In genomic region chr17:46173153-46173552, GRCh38 we compare ENCODE assay signal across 2 cellular contexts.
A peak's percentile ranks its signal among the peaks of the same experiment; 100 is the strongest.
TF ChIP-seq lines count a peak whose summit lies in the region.

No MANE protein-coding gene starts in this region.

TF ChIP-seq in GM12891, 5 proteins besides CTCF, POLR2A, EP300 and RAD21:
- TF ChIP-seq TAF1 (IDR thresholded peaks at IDR 0.05; ENCODE audit: low read depth, low read length) (no peak), POLR2AphosphoS5 (IDR thresholded peaks at IDR 0.05; ENCODE audit: low read depth, low read length) (no peak), SPI1 (IDR thresholded peaks at IDR 0.05; ENCODE audit: low read depth, low read length) (no peak), PAX5 (IDR thresholded peaks at IDR 0.05; ENCODE audit: insufficient read depth, low read length, severe bottlenecking) (no peak), POU2F2 (IDR thresholded peaks at IDR 0.05; ENCODE audit: low read depth, low read length) (no peak)
TF ChIP-seq in GM12891: peak in this region for 0.

TF ChIP-seq in GM12878, 131 proteins besides CTCF, POLR2A, EP300 and RAD21:
- TF ChIP-seq MEF2B (IDR thresholded peaks at IDR 0.05; ENCODE audit: partially characterized antibody, poor library complexity, severe bottlenecking) = no peak
- TF ChIP-seq, protein P1, sequence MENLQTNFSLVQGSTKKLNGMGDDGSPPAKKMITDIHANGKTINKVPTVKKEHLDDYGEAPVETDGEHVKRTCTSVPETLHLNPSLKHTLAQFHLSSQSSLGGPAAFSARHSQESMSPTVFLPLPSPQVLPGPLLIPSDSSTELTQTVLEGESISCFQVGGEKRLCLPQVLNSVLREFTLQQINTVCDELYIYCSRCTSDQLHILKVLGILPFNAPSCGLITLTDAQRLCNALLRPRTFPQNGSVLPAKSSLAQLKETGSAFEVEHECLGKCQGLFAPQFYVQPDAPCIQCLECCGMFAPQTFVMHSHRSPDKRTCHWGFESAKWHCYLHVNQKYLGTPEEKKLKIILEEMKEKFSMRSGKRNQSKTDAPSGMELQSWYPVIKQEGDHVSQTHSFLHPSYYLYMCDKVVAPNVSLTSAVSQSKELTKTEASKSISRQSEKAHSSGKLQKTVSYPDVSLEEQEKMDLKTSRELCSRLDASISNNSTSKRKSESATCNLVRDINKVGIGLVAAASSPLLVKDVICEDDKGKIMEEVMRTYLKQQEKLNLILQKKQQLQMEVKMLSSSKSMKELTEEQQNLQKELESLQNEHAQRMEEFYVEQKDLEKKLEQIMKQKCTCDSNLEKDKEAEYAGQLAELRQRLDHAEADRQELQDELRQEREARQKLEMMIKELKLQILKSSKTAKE (IDR thresholded peaks at IDR 0.05; ENCODE audit: low read depth, poor library complexity, severe bottlenecking) = no peak
- no peak for TF ChIP-seq HDAC2 (IDR thresholded peaks at IDR 0.05)
- no peak for TF ChIP-seq HDAC6 (IDR thresholded peaks at IDR 0.05; ENCODE audit: unreplicated experiment)
- TF ChIP-seq EED (IDR thresholded peaks at IDR 0.05; ENCODE audit: low read depth) = no peak
- no peak for TF ChIP-seq FOXM1 (IDR thresholded peaks at IDR 0.05; ENCODE audit: low read depth, low read length)
- TF ChIP-seq SMARCA5 (IDR thresholded peaks at IDR 0.05) = no peak
- 0 out of 2 replicates have a peak, but pooled peaks have one; percentile 31 for TF ChIP-seq LARP7 (IDR thresholded peaks at IDR 0.05)
- TF ChIP-seq ZBTB33 (IDR thresholded peaks at IDR 0.05) = no peak
- no peak for TF ChIP-seq TARDBP (IDR thresholded peaks at IDR 0.05; ENCODE audit: borderline replicate concordance)
- TF ChIP-seq CREB1 (IDR thresholded peaks at IDR 0.05; ENCODE audit: low read depth) = no peak
- TF ChIP-seq PAX8 (IDR thresholded peaks at IDR 0.05) = no peak
- 0 out of 4 replicates have a peak, but pooled peaks of 1 of the 2 experiments have one; percentile 16 for TF ChIP-seq ETV6 (conservative IDR thresholded peaks at IDR 0.05 in 1 of 2, IDR thresholded peaks at IDR 0.05 in 1 of 2; ENCODE audit: borderline replicate concordance in 1 of 2, low read depth in 1 of 2)
